In genomic region chr21:45513741-45514310, GRCh38 we compare ENCODE assay signal across 24 cellular contexts. TPM values are rescaled to one million over a fixed set of nuclear protein-coding genes. Genes with fewer than 3 reads are reported as not detected.
DNase-seq lines count a peak whose midpoint lies in the region; ATAC-seq, FAIRE-seq and TF ChIP-seq lines count a peak whose summit lies in the region.
"Had no signal": no experiment of that assay in that cellular context is flagged by ENCODE, and none has a peak within 500 bp of the region (broad histone marks: within the 10 kb centered on the region; RNA-seq: fewer than 3 reads in every experiment).

No MANE protein-coding gene starts in this region.

- TF ChIP-seq POLR2A in suprapubic skin (IDR thresholded peaks at IDR 0.05) (no peak), H54 (IDR thresholded peaks at IDR 0.05; ENCODE audit: low read depth, low read length) (no peak)

- H3K4me3 Mint-ChIP-seq in activated naive CD4-positive, alpha-beta T cell treated with anti-CD3 and anti-CD28 coated beads for 36 hours = no peak overlapping the region
- H3K4me3 Mint-ChIP-seq in activated CD8-positive, alpha-beta T cell treated with anti-CD3 and anti-CD28 coated beads, Interleukin-2, amount 10 ng/mL, durations not matched to agents 7 days and 5 days = no peak overlapping the region
- H3K4me3 Mint-ChIP-seq: activated naive CD8-positive, alpha-beta T cell treated with anti-CD3 and anti-CD28 coated beads, Interleukin-2, amount 10 ng/mL, durations not matched to agents 7 days and 5 days; stimulated activated naive B cell treated with anti-CD40 and anti-IgM and Interleukin-4, amounts not matched to agents 10 μg/mL and 1 μg/mL and 100 μg/mL, for 72 hours; T-helper 1 cell treated with Interleukin-12 subunit alpha and Interleukin-12 subunit beta and Interleukin-4 antibody, amounts not matched to agents 30 μg/mL and 1 μg/mL, for 36 hours had no signal

- H3K36me3 ChIP-seq in suprapubic skin = peaks cover 43% of the 10 kb centered on the region
- H3K36me3 ChIP-seq in WERI-Rb-1 = peaks cover 53% of the 10 kb centered on the region
- H3K36me3 ChIP-seq: pancreas had no signal

- H3K36me3 Mint-ChIP-seq in activated naive CD4-positive, alpha-beta T cell treated with anti-CD3 and anti-CD28 coated beads for 36 hours (ENCODE audit: low read depth) = peaks cover 21% of the 10 kb centered on the region
- H3K36me3 Mint-ChIP-seq in activated CD8-positive, alpha-beta T cell treated with anti-CD3 and anti-CD28 coated beads, Interleukin-2, amount 10 ng/mL, durations not matched to agents 7 days and 5 days (ENCODE audit: low read depth) = peaks cover 23% of the 10 kb centered on the region

- FAIRE-seq in H54 (lab: Jason Lieb, UNC) = no peak
- FAIRE-seq: G401.6, GM12878, K562, pancreas had no signal

- POLR2A ChIA-PET in activated CD8-positive, alpha-beta T cell treated with anti-CD3 and anti-CD28 coated beads, Interleukin-2, amount 10 ng/mL, durations not matched to agents 7 days and 5 days (lab: Charles Lee) = no interaction called here

- WGBS in suprapubic skin = 82% methylated on average over 6 of the region's 11 CpGs

- ATAC-seq in activated CD8-positive, alpha-beta T cell treated with anti-CD3 and anti-CD28 coated beads, Interleukin-2, amount 10 ng/mL, durations not matched to agents 7 days and 5 days = no peak
- ATAC-seq in left lobe of liver = peak; percentile 2
- ATAC-seq: GM12878; K562; stimulated activated naive B cell treated with anti-CD40 and anti-IgM and Interleukin-4, amounts not matched to agents 10 μg/mL and 1 μg/mL and 100 μg/mL, for 72 hours had no signal

- no peak for DNase-seq in activated naive CD4-positive, alpha-beta T cell treated with anti-CD3 and anti-CD28 coated beads for 36 hours
- DNase-seq in activated naive CD4-positive, alpha-beta T cell treated with anti-CD3 and anti-CD28 coated beads, Interleukin-2, amount 50 U/mL, for 16 hours = no peak
- DNase-seq in activated CD8-positive, alpha-beta T cell treated with anti-CD3 and anti-CD28 coated beads, Interleukin-2, amount 10 ng/mL, durations not matched to agents 7 days and 5 days = no peak
- DNase-seq in left lobe of liver (ENCODE audit: low spot score) = peak; percentile 48
- DNase-seq in suprapubic skin (ENCODE audit: low spot score in 2 of 2) = peak; percentile 34 to 72
- DNase-seq in WERI-Rb-1 = no peak
- DNase-seq in COLO668 (lab: John Stamatoyannopoulos, UW; ENCODE audit: unreplicated experiment) = no peak
- DNase-seq in H54 (ENCODE audit: insufficient read length, low spot score) = no peak
- DNase-seq: activated CD4-positive, CD25-positive, alpha-beta regulatory T cell treated with anti-CD3 and anti-CD28 coated beads, Interleukin-2, amount 50 U/mL, for 72 hours; activated CD8-positive, alpha-beta memory T cell treated with anti-CD3 and anti-CD28 coated beads, Interleukin-2, amount 50 U/mL, for 4 hours; activated naive CD8-positive, alpha-beta T cell treated with anti-CD3 and anti-CD28 coated beads, Interleukin-2, amount 10 ng/mL, durations not matched to agents 7 days and 5 days; effector CD4-positive, alpha-beta T cell; NCI-H1048; NCI-H774; RPMI8226; stimulated activated naive B cell treated with anti-CD40 and anti-IgM and Interleukin-4, amounts not matched to agents 10 μg/mL and 1 μg/mL and 100 μg/mL, for 72 hours had no signal

- H3K9me3 ChIP-seq in suprapubic skin (no peaks in the 10 kb centered on the region), WERI-Rb-1 (ENCODE audit: severe bottlenecking) (no peaks in the 10 kb centered on the region)
- H3K9me3 ChIP-seq: pancreas had no signal

- H3K4me1 Mint-ChIP-seq in activated naive CD4-positive, alpha-beta T cell treated with anti-CD3 and anti-CD28 coated beads for 36 hours (ENCODE audit: low read depth) = peaks cover 16% of the 10 kb centered on the region
- peaks cover 22% of the 10 kb centered on the region for H3K4me1 Mint-ChIP-seq in activated CD8-positive, alpha-beta T cell treated with anti-CD3 and anti-CD28 coated beads, Interleukin-2, amount 10 ng/mL, durations not matched to agents 7 days and 5 days (ENCODE audit: low read depth)

- H3K27ac ChIP-seq in suprapubic skin (peak overlapping the region; percentile 0), WERI-Rb-1 (no peak overlapping the region)
- H3K27ac ChIP-seq: hepatocyte, HL-60, vagina had no signal

- no peaks in the 10 kb centered on the region for H3K4me1 ChIP-seq in suprapubic skin
- H3K4me1 ChIP-seq: vagina had no signal

- H3K27me3 ChIP-seq in suprapubic skin (no peaks in the 10 kb centered on the region), WERI-Rb-1 (ENCODE audit: insufficient read depth, low read depth, severe bottlenecking) (no peaks in the 10 kb centered on the region)
- H3K27me3 ChIP-seq: hepatocyte, pancreas, vagina had no signal

- H3K4me3 ChIP-seq in suprapubic skin (no peak overlapping the region), WERI-Rb-1 (ENCODE audit: low read depth, low read length) (no peak overlapping the region)
- H3K4me3 ChIP-seq: GM12878, hepatocyte, K562, pancreas, vagina had no signal

- no peaks in the 10 kb centered on the region for H3K27me3 Mint-ChIP-seq in activated naive CD4-positive, alpha-beta T cell treated with anti-CD3 and anti-CD28 coated beads for 36 hours (ENCODE audit: low read depth)
- H3K27me3 Mint-ChIP-seq in activated CD8-positive, alpha-beta T cell treated with anti-CD3 and anti-CD28 coated beads, Interleukin-2, amount 10 ng/mL, durations not matched to agents 7 days and 5 days (ENCODE audit: low read depth) = no peaks in the 10 kb centered on the region
- H3K27me3 Mint-ChIP-seq: activated naive CD8-positive, alpha-beta T cell treated with anti-CD3 and anti-CD28 coated beads, Interleukin-2, amount 10 ng/mL, durations not matched to agents 7 days and 5 days; stimulated activated naive B cell treated with anti-CD40 and anti-IgM and Interleukin-4, amounts not matched to agents 10 μg/mL and 1 μg/mL and 100 μg/mL, for 72 hours had no signal

- intact Hi-C loops in activated naive CD4-positive, alpha-beta T cell treated with anti-CD3 and anti-CD28 coated beads for 36 hours (cut with micrococcal nuclease) = no loop called here

- H3K9me3 Mint-ChIP-seq in activated naive CD4-positive, alpha-beta T cell treated with anti-CD3 and anti-CD28 coated beads for 36 hours = peaks cover 11% of the 10 kb centered on the region
- peaks cover 11% of the 10 kb centered on the region for H3K9me3 Mint-ChIP-seq in activated CD8-positive, alpha-beta T cell treated with anti-CD3 and anti-CD28 coated beads, Interleukin-2, amount 10 ng/mL, durations not matched to agents 7 days and 5 days (ENCODE audit: insufficient read depth)

- H3K27ac Mint-ChIP-seq in activated naive CD4-positive, alpha-beta T cell treated with anti-CD3 and anti-CD28 coated beads for 36 hours = peak overlapping the region; percentile 11
- H3K27ac Mint-ChIP-seq in activated CD8-positive, alpha-beta T cell treated with anti-CD3 and anti-CD28 coated beads, Interleukin-2, amount 10 ng/mL, durations not matched to agents 7 days and 5 days = peak overlapping the region; percentile 43
- H3K27ac Mint-ChIP-seq: activated naive CD8-positive, alpha-beta T cell treated with anti-CD3 and anti-CD28 coated beads, Interleukin-2, amount 10 ng/mL, durations not matched to agents 7 days and 5 days; stimulated activated naive B cell treated with anti-CD40 and anti-IgM and Interleukin-4, amounts not matched to agents 10 μg/mL and 1 μg/mL and 100 μg/mL, for 72 hours; T-helper 1 cell treated with Interleukin-12 subunit alpha and Interleukin-12 subunit beta and Interleukin-4 antibody, amounts not matched to agents 30 μg/mL and 1 μg/mL, for 36 hours had no signal

- TF ChIP-seq CTCF in suprapubic skin (IDR thresholded peaks at IDR 0.05) = no peak
- no peak for TF ChIP-seq CTCF in WERI-Rb-1 (IDR thresholded peaks at IDR 0.05; ENCODE audit: low read depth, low read length)

- TF ChIP-seq EP300 in suprapubic skin (IDR thresholded peaks at IDR 0.05) = no peak

- CTCF ChIA-PET in activated naive CD4-positive, alpha-beta T cell treated with anti-CD3 and anti-CD28 coated beads for 36 hours (lab: Charles Lee) = no interaction called here
- CTCF ChIA-PET in activated CD8-positive, alpha-beta T cell treated with anti-CD3 and anti-CD28 coated beads, Interleukin-2, amount 10 ng/mL, durations not matched to agents 7 days and 5 days (lab: Charles Lee) = no interaction called here

RNA-seq across cellular contexts. Expression of gene SLC19A1, which starts 28.4 kb away (rescaled TPM):
- 10 to 100 TPM; 32.2 to 33.0 TPM for total RNA-seq in activated naive CD4-positive, alpha-beta T cell treated with anti-CD3 and anti-CD28 coated beads for 36 hours
- 10 to 100 TPM; 44.4 to 51.6 TPM for total RNA-seq in activated CD8-positive, alpha-beta T cell treated with anti-CD3 and anti-CD28 coated beads, Interleukin-2, amount 10 ng/mL, durations not matched to agents 7 days and 5 days
- total RNA-seq in left lobe of liver (13.7 TPM), suprapubic skin (1 to 10 TPM; 7.0 to 9.8 (median 7.9) TPM)

Comparison
In these comparisons a context has a peak if more than half of its experiments do, and no peak if none do; other contexts are left out.
1. DNase-seq: peak in left lobe of liver (single experiment) and suprapubic skin (2 of 2); none in activated naive CD4-positive, alpha-beta T cell treated with anti-CD3 and anti-CD28 coated beads for 36 hours (single experiment), activated naive CD4-positive, alpha-beta T cell treated with anti-CD3 and anti-CD28 coated beads, Interleukin-2, amount 50 U/mL, for 16 hours (single experiment), activated CD8-positive, alpha-beta T cell treated with anti-CD3 and anti-CD28 coated beads, Interleukin-2, amount 10 ng/mL, durations not matched to agents 7 days and 5 days (single experiment), WERI-Rb-1 (single experiment), COLO668 (single experiment) and H54 (single experiment).